Comparison of ENCODE assay signal across 9 cellular contexts in the genomic region with DNA sequence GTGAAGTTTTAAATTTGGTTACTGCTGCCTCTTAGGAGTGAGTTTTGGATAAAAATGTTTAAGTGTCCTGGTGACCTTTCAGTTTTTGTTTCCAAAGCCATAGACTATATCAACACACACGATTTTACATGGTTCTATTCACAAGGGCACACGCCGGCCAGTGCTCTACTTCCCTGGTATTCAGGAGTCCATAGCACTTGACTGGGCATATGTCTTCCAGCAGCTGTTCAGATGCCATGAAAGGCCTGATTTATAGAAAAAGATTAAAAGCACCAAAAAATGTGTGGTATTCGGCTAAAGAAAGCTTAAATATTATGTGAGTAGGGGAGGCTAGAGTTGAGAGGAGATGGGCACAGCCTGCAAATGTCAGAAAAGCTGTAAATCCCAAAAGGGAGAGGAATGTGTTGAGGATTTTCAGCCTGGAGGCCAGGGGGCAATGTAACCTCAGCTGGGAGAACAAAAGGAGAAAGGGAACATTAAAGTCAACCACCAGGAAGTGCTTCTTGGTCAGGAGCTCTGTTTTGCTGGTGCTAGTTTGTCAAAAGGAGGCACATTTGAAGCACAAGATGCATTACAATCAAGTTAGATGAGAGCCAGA.
DNase-seq lines count a peak whose midpoint lies in the region; ATAC-seq and TF ChIP-seq lines count a peak whose summit lies in the region.
"Had no signal": no experiment of that assay in that cellular context is flagged by ENCODE, and none has a peak within 500 bp of the region (broad histone marks: within the 10 kb centered on the region; RNA-seq: fewer than 3 reads in every experiment).

No MANE protein-coding gene starts in this region.

- no peak for DNase-seq in stimulated activated naive CD8-positive, alpha-beta T cell treated with anti-CD3 and anti-CD28 coated beads, Interleukin-15, amount 100 ng/mL, for 72 hours
- peak; percentile 28 for DNase-seq in WTC11 (ENCODE audit: low spot score)
- DNase-seq in iPS-NIHi11 (ENCODE audit: low spot score) = peak; percentile 50
- DNase-seq in vagina (ENCODE audit: extremely low spot score in 2 of 2) = no peak
- DNase-seq in dedifferentiated amniotic fluid mesenchymal stem cell (ENCODE audit: extremely low spot score) = no peak
- no peak for DNase-seq in activated CD4-positive, alpha-beta memory T cell treated with anti-CD3 and anti-CD28 coated beads for 36 hours

- H3K9me3 ChIP-seq in vagina = no peaks in the 10 kb centered on the region

- no peaks in the 10 kb centered on the region for H3K27me3 Mint-ChIP-seq in stimulated activated naive CD8-positive, alpha-beta T cell treated with anti-CD3 and anti-CD28 coated beads, Interleukin-15, Interleukin-2, amounts not matched to agents 100 ng/mL and 50 ng/mL, for 24 hours
- no peaks in the 10 kb centered on the region for H3K27me3 Mint-ChIP-seq in stimulated activated naive CD8-positive, alpha-beta T cell treated with anti-CD3 and anti-CD28 coated beads, Interleukin-15, amount 100 ng/mL, for 72 hours
- H3K27me3 Mint-ChIP-seq in WTC11 (ENCODE audit: low read depth) = no peaks in the 10 kb centered on the region; the same call in 1 of the 2 replicates
- no peaks in the 10 kb centered on the region for H3K27me3 Mint-ChIP-seq in activated CD4-positive, alpha-beta memory T cell treated with anti-CD3 and anti-CD28 coated beads for 36 hours

- peaks cover 14% of the 10 kb centered on the region for H3K36me3 Mint-ChIP-seq in stimulated activated naive CD8-positive, alpha-beta T cell treated with anti-CD3 and anti-CD28 coated beads, Interleukin-15, Interleukin-2, amounts not matched to agents 100 ng/mL and 50 ng/mL, for 24 hours (ENCODE audit: low read depth)
- peaks cover 32% of the 10 kb centered on the region for H3K36me3 Mint-ChIP-seq in WTC11
- peaks cover 16% of the 10 kb centered on the region for H3K36me3 Mint-ChIP-seq in activated CD4-positive, alpha-beta memory T cell treated with anti-CD3 and anti-CD28 coated beads for 36 hours

- no peaks in the 10 kb centered on the region for H3K36me3 ChIP-seq in vagina

- ATAC-seq in stimulated activated naive CD8-positive, alpha-beta T cell treated with anti-CD3 and anti-CD28 coated beads, Interleukin-15, amount 100 ng/mL, for 72 hours = no peak
- ATAC-seq in WTC11 (peak; percentile 75), HG03457 (IDR thresholded peaks at IDR 0.05; ENCODE audit: unreplicated experiment) (no peak)

- no peak for TF ChIP-seq POLR2A in vagina (IDR thresholded peaks at IDR 0.05)

- H3K27ac ChIP-seq in vagina = peak overlapping the region; percentile 70
- H3K27ac ChIP-seq: HL-60 had no signal

- H3K27ac Mint-ChIP-seq in stimulated activated naive CD8-positive, alpha-beta T cell treated with anti-CD3 and anti-CD28 coated beads, Interleukin-15, Interleukin-2, amounts not matched to agents 100 ng/mL and 50 ng/mL, for 24 hours = peak overlapping the region; percentile 38
- H3K27ac Mint-ChIP-seq in stimulated activated naive CD8-positive, alpha-beta T cell treated with anti-CD3 and anti-CD28 coated beads, Interleukin-15, amount 100 ng/mL, for 72 hours = no peak overlapping the region
- H3K27ac Mint-ChIP-seq in WTC11 = peak overlapping the region; percentile 25; the same call in 1 of the 2 replicates
- no peak overlapping the region for H3K27ac Mint-ChIP-seq in activated CD4-positive, alpha-beta memory T cell treated with anti-CD3 and anti-CD28 coated beads for 36 hours

- POLR2A ChIA-PET in WTC11 (lab: Charles Lee) = interaction anchor here (0.6 kb wide), 1 partner anchor 336 kb away, joined by 3 read pairs; no protein-coding TSS in a partner anchor
- POLR2A ChIA-PET in activated CD4-positive, alpha-beta memory T cell treated with anti-CD3 and anti-CD28 coated beads for 36 hours (lab: Charles Lee) = no interaction called here

- no peak overlapping the region for H3K4me3 Mint-ChIP-seq in stimulated activated naive CD8-positive, alpha-beta T cell treated with anti-CD3 and anti-CD28 coated beads, Interleukin-15, Interleukin-2, amounts not matched to agents 100 ng/mL and 50 ng/mL, for 24 hours
- no peak overlapping the region for H3K4me3 Mint-ChIP-seq in stimulated activated naive CD8-positive, alpha-beta T cell treated with anti-CD3 and anti-CD28 coated beads, Interleukin-15, amount 100 ng/mL, for 72 hours
- H3K4me3 Mint-ChIP-seq in WTC11 = no peak overlapping the region
- no peak overlapping the region for H3K4me3 Mint-ChIP-seq in activated CD4-positive, alpha-beta memory T cell treated with anti-CD3 and anti-CD28 coated beads for 36 hours

- TF ChIP-seq CTCF in WTC11 (IDR thresholded peaks at IDR 0.05) (no peak), vagina (IDR thresholded peaks at IDR 0.05) (no peak)

- peaks cover 39% of the 10 kb centered on the region for H3K4me1 Mint-ChIP-seq in stimulated activated naive CD8-positive, alpha-beta T cell treated with anti-CD3 and anti-CD28 coated beads, Interleukin-15, Interleukin-2, amounts not matched to agents 100 ng/mL and 50 ng/mL, for 24 hours (ENCODE audit: low read depth)
- peaks cover 27% of the 10 kb centered on the region for H3K4me1 Mint-ChIP-seq in stimulated activated naive CD8-positive, alpha-beta T cell treated with anti-CD3 and anti-CD28 coated beads, Interleukin-15, amount 100 ng/mL, for 72 hours
- H3K4me1 Mint-ChIP-seq in WTC11 = peaks cover 43% of the 10 kb centered on the region
- H3K4me1 Mint-ChIP-seq in activated CD4-positive, alpha-beta memory T cell treated with anti-CD3 and anti-CD28 coated beads for 36 hours (ENCODE audit: low read depth) = peaks cover 13% of the 10 kb centered on the region

- H3K4me1 ChIP-seq in vagina = peaks cover 48% of the 10 kb centered on the region

- H3K9me3 Mint-ChIP-seq in stimulated activated naive CD8-positive, alpha-beta T cell treated with anti-CD3 and anti-CD28 coated beads, Interleukin-15, Interleukin-2, amounts not matched to agents 100 ng/mL and 50 ng/mL, for 24 hours = peaks cover 5% of the 10 kb centered on the region
- peaks cover 6 to 12% of the 10 kb centered on the region in 2 donors for H3K9me3 Mint-ChIP-seq in stimulated activated naive CD8-positive, alpha-beta T cell treated with anti-CD3 and anti-CD28 coated beads, Interleukin-15, amount 100 ng/mL, for 72 hours
- H3K9me3 Mint-ChIP-seq in WTC11 = peaks cover 35% of the 10 kb centered on the region
- H3K9me3 Mint-ChIP-seq in activated CD4-positive, alpha-beta memory T cell treated with anti-CD3 and anti-CD28 coated beads for 36 hours = peaks cover 9% of the 10 kb centered on the region

- CTCF ChIA-PET in WTC11 (lab: Charles Lee) = interaction anchor here (0.6 to 1.5 kb wide), 28 partner anchors 9 to 546 kb away, joined by 3 to 15 read pairs (median 4); no protein-coding TSS in a partner anchor
- CTCF ChIA-PET in activated CD4-positive, alpha-beta memory T cell treated with anti-CD3 and anti-CD28 coated beads for 36 hours (lab: Charles Lee) = no interaction called here

- intact Hi-C loops in vagina (cut with DNase I) = no loop called here
- intact Hi-C loops in activated CD4-positive, alpha-beta memory T cell treated with anti-CD3 and anti-CD28 coated beads for 36 hours (cut with micrococcal nuclease) = no loop called here

- no peaks in the 10 kb centered on the region for H3K27me3 ChIP-seq in vagina

- no peak overlapping the region for H3K4me3 ChIP-seq in vagina

TF ChIP-seq in WTC11, 78 proteins besides CTCF, POLR2A, EP300 and RAD21 (continues in another document):
- TF ChIP-seq, protein P1, sequence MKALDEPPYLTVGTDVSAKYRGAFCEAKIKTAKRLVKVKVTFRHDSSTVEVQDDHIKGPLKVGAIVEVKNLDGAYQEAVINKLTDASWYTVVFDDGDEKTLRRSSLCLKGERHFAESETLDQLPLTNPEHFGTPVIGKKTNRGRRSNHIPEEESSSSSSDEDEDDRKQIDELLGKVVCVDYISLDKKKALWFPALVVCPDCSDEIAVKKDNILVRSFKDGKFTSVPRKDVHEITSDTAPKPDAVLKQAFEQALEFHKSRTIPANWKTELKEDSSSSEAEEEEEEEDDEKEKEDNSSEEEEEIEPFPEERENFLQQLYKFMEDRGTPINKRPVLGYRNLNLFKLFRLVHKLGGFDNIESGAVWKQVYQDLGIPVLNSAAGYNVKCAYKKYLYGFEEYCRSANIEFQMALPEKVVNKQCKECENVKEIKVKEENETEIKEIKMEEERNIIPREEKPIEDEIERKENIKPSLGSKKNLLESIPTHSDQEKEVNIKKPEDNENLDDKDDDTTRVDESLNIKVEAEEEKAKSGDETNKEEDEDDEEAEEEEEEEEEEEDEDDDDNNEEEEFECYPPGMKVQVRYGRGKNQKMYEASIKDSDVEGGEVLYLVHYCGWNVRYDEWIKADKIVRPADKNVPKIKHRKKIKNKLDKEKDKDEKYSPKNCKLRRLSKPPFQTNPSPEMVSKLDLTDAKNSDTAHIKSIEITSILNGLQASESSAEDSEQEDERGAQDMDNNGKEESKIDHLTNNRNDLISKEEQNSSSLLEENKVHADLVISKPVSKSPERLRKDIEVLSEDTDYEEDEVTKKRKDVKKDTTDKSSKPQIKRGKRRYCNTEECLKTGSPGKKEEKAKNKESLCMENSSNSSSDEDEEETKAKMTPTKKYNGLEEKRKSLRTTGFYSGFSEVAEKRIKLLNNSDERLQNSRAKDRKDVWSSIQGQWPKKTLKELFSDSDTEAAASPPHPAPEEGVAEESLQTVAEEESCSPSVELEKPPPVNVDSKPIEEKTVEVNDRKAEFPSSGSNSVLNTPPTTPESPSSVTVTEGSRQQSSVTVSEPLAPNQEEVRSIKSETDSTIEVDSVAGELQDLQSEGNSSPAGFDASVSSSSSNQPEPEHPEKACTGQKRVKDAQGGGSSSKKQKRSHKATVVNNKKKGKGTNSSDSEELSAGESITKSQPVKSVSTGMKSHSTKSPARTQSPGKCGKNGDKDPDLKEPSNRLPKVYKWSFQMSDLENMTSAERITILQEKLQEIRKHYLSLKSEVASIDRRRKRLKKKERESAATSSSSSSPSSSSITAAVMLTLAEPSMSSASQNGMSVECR (CRISPR knock-in tag; IDR thresholded peaks at IDR 0.05; ENCODE audit: borderline replicate concordance) = no peak
- TF ChIP-seq HMGXB4 (CRISPR knock-in tag; IDR thresholded peaks at IDR 0.05) = no peak
- TF ChIP-seq ZNF138 (CRISPR knock-in tag; conservative IDR thresholded peaks at IDR 0.05) = no peak

Comparison
In these comparisons a context has a peak if more than half of its experiments do, and no peak if none do; other contexts are left out.
1. H3K27ac Mint-ChIP-seq: peak in stimulated activated naive CD8-positive, alpha-beta T cell treated with anti-CD3 and anti-CD28 coated beads, Interleukin-15, Interleukin-2, amounts not matched to agents 100 ng/mL and 50 ng/mL, for 24 hours (single experiment) and WTC11 (single experiment); none in stimulated activated naive CD8-positive, alpha-beta T cell treated with anti-CD3 and anti-CD28 coated beads, Interleukin-15, amount 100 ng/mL, for 72 hours (0 of 2) and activated CD4-positive, alpha-beta memory T cell treated with anti-CD3 and anti-CD28 coated beads for 36 hours (single experiment).
2. DNase-seq: peak in WTC11 (single experiment) and iPS-NIHi11 (single experiment); none in stimulated activated naive CD8-positive, alpha-beta T cell treated with anti-CD3 and anti-CD28 coated beads, Interleukin-15, amount 100 ng/mL, for 72 hours (0 of 2), vagina (0 of 2), dedifferentiated amniotic fluid mesenchymal stem cell (single experiment) and activated CD4-positive, alpha-beta memory T cell treated with anti-CD3 and anti-CD28 coated beads for 36 hours (single experiment).